Comparison of ENCODE assay signal across 8 cellular contexts in genomic region chr22:37844904-37845334, GRCh38. TPM values are rescaled to one million over a fixed set of nuclear protein-coding genes. Genes with fewer than 3 reads are reported as not detected.
DNase-seq lines count a peak whose midpoint lies in the region; ATAC-seq and TF ChIP-seq lines count a peak whose summit lies in the region.

No MANE protein-coding gene starts in this region.

- peaks cover 52% of the 10 kb centered on the region for H3K79me2 ChIP-seq in OCI-LY3 (ENCODE audit: low read length)

- H3K27me3 ChIP-seq in OCI-LY3 (ENCODE audit: low read depth, low read length) = no peaks in the 10 kb centered on the region
- no peaks in the 10 kb centered on the region for H3K27me3 ChIP-seq in duodenal mucosa (ENCODE audit: control insufficient read depth in 1 of 2, insufficient read depth in 2 of 2, low read length in 2 of 2)
- H3K27me3 ChIP-seq in neuronal stem cell (ENCODE audit: control insufficient read depth in 3 of 3, insufficient read depth in 3 of 3, low read depth in 1 of 3, low read length in 3 of 3) = no peaks in the 10 kb centered on the region

- peak overlapping the region; percentile 66 for H3K4me2 ChIP-seq in OCI-LY3 (ENCODE audit: low read length)
- no peak overlapping the region for H3K4me2 ChIP-seq in neuronal stem cell (ENCODE audit: insufficient read depth, low read length, poor library complexity, severe bottlenecking)

- peaks cover 16% of the 10 kb centered on the region for H3K4me1 ChIP-seq in OCI-LY3 (ENCODE audit: low read length)
- peaks cover 17 to 25% of the 10 kb centered on the region in 2 donors for H3K4me1 ChIP-seq in duodenal mucosa (ENCODE audit: control insufficient read depth in 1 of 2, insufficient read depth in 2 of 2, low read length in 2 of 2)
- H3K4me1 ChIP-seq in neuronal stem cell (ENCODE audit: control insufficient read depth in 2 of 2, insufficient read depth in 1 of 2, low read depth in 1 of 2, low read length in 2 of 2) = peaks cover 2 to 3% of the 10 kb centered on the region in 2 donors

- H3K9ac ChIP-seq in OCI-LY3 (ENCODE audit: low read length) (peak overlapping the region; percentile 19; the same call in 1 of the 2 replicates), duodenal mucosa (ENCODE audit: low read depth in 1 of 2, low read length in 2 of 2) (no peak overlapping the region), neuronal stem cell (ENCODE audit: low read depth, low read length, poor library complexity) (no peak overlapping the region)

- H3K18ac ChIP-seq in neuronal stem cell (ENCODE audit: low read length) = no peak overlapping the region

- no peak overlapping the region for H2BK12ac ChIP-seq in neuronal stem cell (ENCODE audit: low read length)

- peaks cover 10% of the 10 kb centered on the region for H3K79me1 ChIP-seq in neuronal stem cell (ENCODE audit: low read depth, low read length)

- H4K8ac ChIP-seq in neuronal stem cell (ENCODE audit: low read depth, low read length) = no peak overlapping the region

- peaks cover 19% of the 10 kb centered on the region for H3K36me3 ChIP-seq in OCI-LY3 (replicated peaks; ENCODE audit: low read depth, low read length)
- peaks cover under 1 to 1% of the 10 kb centered on the region in 2 donors for H3K36me3 ChIP-seq in duodenal mucosa (ENCODE audit: control insufficient read depth in 1 of 2, insufficient read depth in 2 of 2, low read length in 2 of 2)
- H3K36me3 ChIP-seq in neuronal stem cell (replicated peaks in 1 of 2; ENCODE audit: control insufficient read depth in 2 of 2, insufficient read depth in 2 of 2, low read length in 2 of 2) = peaks cover 0 to 20% of the 10 kb centered on the region in 2 donors

- WGBS in neuronal stem cell (ENCODE audit: extremely low coverage in 2 of 2, insufficient read length in 2 of 2, insufficient replicate concordance in 1 of 2), 2 donors = no CpG with 5 or more reads among the region's 6 CpGs

- H2AFZ ChIP-seq in OCI-LY3 (ENCODE audit: low read depth, low read length) = no peak overlapping the region
- peak overlapping the region; percentile 54 for H2AFZ ChIP-seq in neuronal stem cell (ENCODE audit: low read length)

- no peak overlapping the region for H3K23ac ChIP-seq in neuronal stem cell (ENCODE audit: low read depth, low read length, poor library complexity)

- no peak overlapping the region for H4K91ac ChIP-seq in neuronal stem cell (ENCODE audit: low read depth, low read length, poor library complexity)

- H2BK5ac ChIP-seq in neuronal stem cell (ENCODE audit: low read length) = no peak overlapping the region

- H3K9me3 ChIP-seq in OCI-LY3 (ENCODE audit: insufficient read depth, low read length) = peaks cover 8% of the 10 kb centered on the region
- H3K9me3 ChIP-seq in duodenal mucosa (ENCODE audit: control insufficient read depth in 1 of 2, low read length in 2 of 2) = no peaks in the 10 kb centered on the region
- peaks cover 0 to 7% of the 10 kb centered on the region in 2 donors for H3K9me3 ChIP-seq in neuronal stem cell (replicated peaks in 1 of 2; ENCODE audit: control insufficient read depth in 2 of 2, insufficient read depth in 1 of 2, low read depth in 1 of 2, low read length in 2 of 2)

- no peak for ATAC-seq in HG03432 (IDR thresholded peaks at IDR 0.05; ENCODE audit: unreplicated experiment)

- no peak overlapping the region for H2BK15ac ChIP-seq in neuronal stem cell (ENCODE audit: low read length)

- no peak overlapping the region for H2AK5ac ChIP-seq in neuronal stem cell (ENCODE audit: low read depth, low read length)

- DNase-seq in CD1c-positive myeloid dendritic cell (ENCODE audit: extremely low spot score) (peak; percentile 32), neuronal stem cell (ENCODE audit: low spot score) (no peak), NCI-H2081 treated with DMSO at 0.1 percent for 48 hours (lab: John Stamatoyannopoulos, UW) (no peak)
- no peak for DNase-seq in stimulated activated CD4-positive, alpha-beta T cell treated with anti-CD3 and anti-CD28 coated beads, Interleukin-1b, Interleukin-23, amount 100 ng/mL, for 48 hours
- DNase-seq in stimulated activated CD4-positive, alpha-beta T cell treated with anti-CD3 and anti-CD28 coated beads, Interleukin-4, amount 100 ng/mL, for 1 hour = no peak

- peak overlapping the region; percentile 78 for H3K4me3 ChIP-seq in OCI-LY3 (ENCODE audit: low read length)
- H3K4me3 ChIP-seq in duodenal mucosa (ENCODE audit: low read depth in 1 of 2, low read length in 2 of 2) = peak overlapping the region; percentile 85
- H3K4me3 ChIP-seq in neuronal stem cell (ENCODE audit: low read length in 2 of 2) = peak overlapping the region in 1 of 2 donors; percentile 89

- H3K4ac ChIP-seq in neuronal stem cell (ENCODE audit: low read length) = no peak overlapping the region

- H2BK120ac ChIP-seq in neuronal stem cell (ENCODE audit: low read depth, low read length) = no peak overlapping the region

- TF ChIP-seq CTCF in OCI-LY3 (IDR thresholded peaks at IDR 0.05; ENCODE audit: low read depth, low read length) = no peak

- H3K27ac ChIP-seq in OCI-LY3 (ENCODE audit: low read length) (peak overlapping the region; percentile 75), duodenal mucosa (ENCODE audit: low read depth, low read length) (no peak overlapping the region), neuronal stem cell (replicated peaks; ENCODE audit: low read length) (no peak overlapping the region)

- H3K14ac ChIP-seq in neuronal stem cell (ENCODE audit: low read length) = no peak overlapping the region

- 0 out of 2 replicates have a peak, but pooled peaks cover 6% of the 10 kb centered on the region for H4K20me1 ChIP-seq in OCI-LY3 (ENCODE audit: insufficient read depth, low read length)

RNA-seq across cellular contexts. Expression of gene ANKRD54, which starts 0.8 kb away (rescaled TPM):
- 14.6 TPM for polyA plus RNA-seq in neuronal stem cell (2013, experiment 1 of 2)
- polyA plus RNA-seq in neuronal stem cell (2013, experiment 2 of 2) = 14.0 TPM

RNA-seq across cellular contexts. Expression of gene EIF3L, which starts 4.3 kb away (rescaled TPM):
- 1,054 TPM for polyA plus RNA-seq in neuronal stem cell (2013, experiment 1 of 2)
- 1,005 TPM for polyA plus RNA-seq in neuronal stem cell (2013, experiment 2 of 2)

RNA-seq across cellular contexts. Expression of gene GALR3, which starts 21.7 kb away (rescaled TPM):
- 0.13 TPM for polyA plus RNA-seq in neuronal stem cell (2013, experiment 1 of 2)
- 0.06 TPM for polyA plus RNA-seq in neuronal stem cell (2013, experiment 2 of 2)

RNA-seq across cellular contexts. Expression of gene GCAT, which starts 37.2 kb away (rescaled TPM):
- 22.8 TPM for polyA plus RNA-seq in neuronal stem cell (2013, experiment 1 of 2)
- 22.6 TPM for polyA plus RNA-seq in neuronal stem cell (2013, experiment 2 of 2)
